Comparison of ENCODE assay signal across 12 cellular contexts in genomic region chr12:5043589-5044419, GRCh38. TPM values are rescaled to one million over a fixed set of nuclear protein-coding genes. Genes with fewer than 3 reads are reported as not detected.
DNase-seq lines count a peak whose midpoint lies in the region; ATAC-seq, FAIRE-seq and TF ChIP-seq lines count a peak whose summit lies in the region.
"Had no signal": no experiment of that assay in that cellular context is flagged by ENCODE, and none has a peak within 500 bp of the region (broad histone marks: within the 10 kb centered on the region; RNA-seq: fewer than 3 reads in every experiment).

KCNA5 (plus strand) TSS chr12:5043879; CDS start chr12:5044148, 269 bp downstream.

- no peak for TF ChIP-seq RAD21 in SK-N-SH (IDR thresholded peaks at IDR 0.05; ENCODE audit: low read length)

- no peak within 1 kb of the TSS for H3K27ac ChIP-seq in SK-N-SH (ENCODE audit: low read depth in 2 of 2, low read length in 1 of 2)
- H3K27ac ChIP-seq in muscle layer of colon (ENCODE audit: low read depth, low read length) = no peak within 1 kb of the TSS
- H3K27ac ChIP-seq in aorta (ENCODE audit: low read depth in 1 of 2, low read length in 2 of 2) = peak within 1 kb of the TSS; percentile 71 to 95

- no peak within 1 kb of the TSS for H3K4me2 ChIP-seq in SK-N-SH

- H3K4me1 ChIP-seq in SK-N-SH (ENCODE audit: control insufficient read depth in 1 of 2, insufficient read depth in 2 of 2, low read depth in 1 of 2, low read length in 1 of 2) (no peaks in the 10 kb centered on the region), muscle layer of colon (ENCODE audit: insufficient read depth, low read length) (peaks cover 36% of the 10 kb centered on the region), aorta (ENCODE audit: control insufficient read depth in 1 of 2, insufficient read depth in 2 of 2, low read length in 2 of 2) (peaks cover 0 to 4% of the 10 kb centered on the region in 2 donors)

- H2AFZ ChIP-seq in SK-N-SH (ENCODE audit: low read depth) = no peak within 1 kb of the TSS

- H3K9me2 ChIP-seq in SK-N-SH = no peaks in the 10 kb centered on the region

- H3K9ac ChIP-seq in SK-N-SH (no peak within 1 kb of the TSS), muscle layer of colon (ENCODE audit: low read length) (no peak within 1 kb of the TSS)

- TF ChIP-seq CTCF in SK-N-SH (IDR thresholded peaks at IDR 0.05) = no peak

- no peaks in the 10 kb centered on the region for H3K9me3 ChIP-seq in SK-N-SH
- no peaks in the 10 kb centered on the region for H3K9me3 ChIP-seq in muscle layer of colon (ENCODE audit: low read length)
- H3K9me3 ChIP-seq in aorta (ENCODE audit: control insufficient read depth, low read length) = no peaks in the 10 kb centered on the region

- H3K27me3 ChIP-seq in SK-N-SH (ENCODE audit: insufficient read depth) (peaks cover 90% of the 10 kb centered on the region), muscle layer of colon (ENCODE audit: control insufficient read depth in 1 of 2, insufficient read depth in 2 of 2, low read length in 2 of 2) (peaks cover 0 to 9% of the 10 kb centered on the region in 2 donors), aorta (ENCODE audit: control insufficient read depth in 1 of 2, insufficient read depth in 2 of 2, low read length in 1 of 2) (no peaks in the 10 kb centered on the region)

- H3K4me3 ChIP-seq in SK-N-SH (ENCODE audit: low read depth in 2 of 2, low read length in 1 of 2) = no peak within 1 kb of the TSS
- H3K4me3 ChIP-seq in muscle layer of colon (ENCODE audit: low read depth in 1 of 2, low read length in 2 of 2) = peak within 1 kb of the TSS; percentile 28 to 46
- peak within 1 kb of the TSS; percentile 39 to 87 for H3K4me3 ChIP-seq in aorta (ENCODE audit: low read length in 2 of 2)

- CTCF ChIA-PET in SK-N-SH (lab: Yijun Ruan, JAX) = no interaction called here

- 8% methylated on average over 20 of the region's 68 CpGs for WGBS in SK-N-SH (ENCODE audit: low lambda C conversion rate)
- 1% methylated on average over 60 to 68 of the region's 68 CpGs for WGBS in aorta, 2 donors

- no peak for ATAC-seq in SK-N-SH treated with all-trans-retinoic acid at 6 μM for 48 hours
- ATAC-seq in aorta (ENCODE audit: low FRiP score) = peak; percentile 76
- ATAC-seq in HG02852 (IDR thresholded peaks at IDR 0.05; ENCODE audit: unreplicated experiment) = no peak
- ATAC-seq in GM18498 (IDR thresholded peaks at IDR 0.05; ENCODE audit: unreplicated experiment) = no peak
- ATAC-seq: left lobe of liver had no signal

- no peaks in the 10 kb centered on the region for H3F3A ChIP-seq in SK-N-SH (replicated peaks; ENCODE audit: insufficient read depth)

- H3K79me2 ChIP-seq in SK-N-SH (ENCODE audit: insufficient read depth) = no peaks in the 10 kb centered on the region

- DNase-seq in SK-N-SH (peak; percentile 19), frontal cortex (ENCODE audit: low spot score in 2 of 2) (peak in 1 of 2 donors; percentile 43), aorta (peak; percentile 80 to 88), SKM-1 treated with dmso at 0.1 percent for 144 hours (lab: John Stamatoyannopoulos, UW; ENCODE audit: unreplicated experiment) (no peak)
- DNase-seq: T-helper 2 cell had no signal

- POLR2A ChIA-PET in SK-N-SH (lab: Yijun Ruan, JAX) = no interaction called here

- no peaks in the 10 kb centered on the region for H4K20me1 ChIP-seq in SK-N-SH (ENCODE audit: insufficient read depth)

- H3K36me3 ChIP-seq in SK-N-SH (replicated peaks in 1 of 2; ENCODE audit: control insufficient read depth in 1 of 2, insufficient read depth in 2 of 2, low read length in 1 of 2) (no peaks in the 10 kb centered on the region), muscle layer of colon (ENCODE audit: insufficient read depth, low read length) (no peaks in the 10 kb centered on the region), aorta (ENCODE audit: control insufficient read depth in 1 of 2, insufficient read depth in 2 of 2, low read length in 1 of 2) (no peaks in the 10 kb centered on the region)

- TF ChIP-seq EP300 in SK-N-SH (IDR thresholded peaks at IDR 0.05; ENCODE audit: borderline replicate concordance in 1 of 2, low read depth in 1 of 2, low read length in 1 of 2) = no peak

- no peak for FAIRE-seq in frontal cortex (lab: Jason Lieb, UNC)
- FAIRE-seq: colon had no signal

- intact Hi-C loops in aorta (cut with DNase I) = loop anchor here in 1 of 2 donors (5.0 kb wide), 1 partner anchor 38 kb away; no protein-coding TSS in a partner anchor

TF ChIP-seq in SK-N-SH, 30 proteins besides CTCF, POLR2A, EP300 and RAD21:
- no peak for TF ChIP-seq POLR2AphosphoS5 (IDR thresholded peaks at IDR 0.05; ENCODE audit: low read depth, low read length)
- TF ChIP-seq TAF1 (IDR thresholded peaks at IDR 0.05; ENCODE audit: borderline replicate concordance, low read depth, low read length) = no peak
- TF ChIP-seq SIN3A (IDR thresholded peaks at IDR 0.05; ENCODE audit: borderline replicate concordance, low read depth, low read length) = no peak
- no peak for TF ChIP-seq TCF12 (IDR thresholded peaks at IDR 0.05)
- TF ChIP-seq USF2 (IDR thresholded peaks at IDR 0.05; ENCODE audit: borderline replicate concordance, low read depth, low read length) = no peak
- no peak for TF ChIP-seq RCOR1 (IDR thresholded peaks at IDR 0.05; ENCODE audit: low read length)
- no peak for TF ChIP-seq CHD2 (IDR thresholded peaks at IDR 0.05; ENCODE audit: low read length, partially characterized antibody)
- TF ChIP-seq NFIC (IDR thresholded peaks at IDR 0.05; ENCODE audit: borderline replicate concordance) = no peak
- no peak for TF ChIP-seq MXI1 (IDR thresholded peaks at IDR 0.05; ENCODE audit: low read depth, low read length)
- TF ChIP-seq IRF3 (IDR thresholded peaks at IDR 0.05; ENCODE audit: low read depth, low read length) = no peak
- no peak for TF ChIP-seq ELF1 (IDR thresholded peaks at IDR 0.05)
- no peak for TF ChIP-seq FOXJ3 (CRISPR knock-in tag; IDR thresholded peaks at IDR 0.05)

TF ChIP-seq in SK-N-SH treated with all-trans-retinoic acid at 6 μM for 48 hours, 23 proteins besides CTCF, POLR2A, EP300 and RAD21:
- TF ChIP-seq CSRNP3 (CRISPR knock-in tag; IDR thresholded peaks at IDR 0.05) = no peak
- TF ChIP-seq RARB (CRISPR knock-in tag; IDR thresholded peaks at IDR 0.05) = no peak
- TF ChIP-seq SNAI2 (CRISPR knock-in tag; IDR thresholded peaks at IDR 0.05) = no peak
- no peak for TF ChIP-seq CSDC2 (CRISPR knock-in tag; IDR thresholded peaks at IDR 0.05)
- TF ChIP-seq TCF4 (CRISPR knock-in tag; IDR thresholded peaks at IDR 0.05; ENCODE audit: borderline replicate concordance) = no peak

RNA-seq across cellular contexts. Expression of gene KCNA5, which starts in this region (rescaled TPM):
- polyA plus RNA-seq in SK-N-SH (2012; rRNA removed) = not detected in 2 replicates
- polyA plus RNA-seq in SK-N-SH (2012; cell fraction: cytosol; rRNA removed) = not detected in 2 replicates
- polyA plus RNA-seq in SK-N-SH (2012; cell fraction: nucleus; rRNA removed) = not detected in 2 replicates
- 11.4 TPM for total RNA-seq in frontal cortex
- 10 to 100 TPM; 84.7 to 84.9 TPM for total RNA-seq in aorta
- 10 to 100 TPM in 1 of 2 donors, 1 to 10 TPM in 1; 2.4 to 13.4 TPM for polyA plus RNA-seq in aorta
- polyA plus RNA-seq: AG04450 had no signal

Comparison
In these comparisons a context has a peak if more than half of its experiments do, and no peak if none do; other contexts are left out.
1. Peak in DNase-seq in SK-N-SH; RNA of the gene not detected or under 1 TPM.
2. H3K27ac ChIP-seq: peak in aorta (2 of 2); none in SK-N-SH (0 of 2) and muscle layer of colon (single experiment).
3. H3K4me3 ChIP-seq: peak in muscle layer of colon (2 of 2) and aorta (2 of 2); none in SK-N-SH (0 of 2).